ENCODE assay signal across 19 cellular contexts in the genomic region with DNA sequence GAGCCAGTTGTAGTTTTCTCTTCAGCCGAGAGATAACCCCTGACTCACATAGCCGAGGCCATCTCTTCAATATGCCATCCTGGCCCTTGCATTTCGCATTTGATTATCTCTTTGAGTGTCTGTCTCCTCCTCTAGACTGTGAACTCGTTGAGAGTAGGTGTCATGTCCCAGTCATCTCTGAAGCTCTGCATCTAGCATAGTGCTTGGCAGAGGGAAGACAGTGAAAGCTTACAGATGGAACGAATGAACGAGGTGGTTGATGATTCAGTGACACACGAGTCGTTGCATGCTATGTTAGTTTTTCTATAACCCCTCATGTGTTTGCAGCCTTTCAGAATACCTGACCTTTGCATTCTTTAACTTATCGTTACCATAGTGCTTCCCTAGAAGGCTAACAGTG. TPM values are rescaled to one million over a fixed set of nuclear protein-coding genes. Genes with fewer than 3 reads are reported as not detected.
A peak's percentile ranks its signal among the peaks of the same experiment; 100 is the strongest.
DNase-seq lines count a peak whose midpoint lies in the region; ATAC-seq and TF ChIP-seq lines count a peak whose summit lies in the region.
"Had no signal": no experiment of that assay in that cellular context is flagged by ENCODE, and none has a peak within 500 bp of the region (broad histone marks: within the 10 kb centered on the region; RNA-seq: fewer than 3 reads in every experiment).

No MANE protein-coding gene starts in this region.

- POLR2A ChIA-PET in activated CD8-positive, alpha-beta T cell treated with anti-CD3 and anti-CD28 coated beads for 36 hours (lab: Charles Lee), result no interaction called here
- POLR2A ChIA-PET in activated CD8-positive, alpha-beta T cell treated with anti-CD3 and anti-CD28 coated beads, Interleukin-2, amount 10 ng/mL, durations not matched to agents 7 days and 5 days (lab: Charles Lee), result no interaction called here

- CTCF ChIA-PET in activated CD8-positive, alpha-beta T cell treated with anti-CD3 and anti-CD28 coated beads for 36 hours (lab: Charles Lee), result no interaction called here
- CTCF ChIA-PET in activated CD8-positive, alpha-beta T cell treated with anti-CD3 and anti-CD28 coated beads, Interleukin-2, amount 10 ng/mL, durations not matched to agents 7 days and 5 days (lab: Charles Lee), result no interaction called here

- H3K9me3 Mint-ChIP-seq in activated CD8-positive, alpha-beta T cell treated with anti-CD3 and anti-CD28 coated beads for 36 hours, result no peaks in the 10 kb centered on the region
- no peaks in the 10 kb centered on the region for H3K9me3 Mint-ChIP-seq in activated CD8-positive, alpha-beta T cell treated with anti-CD3 and anti-CD28 coated beads, Interleukin-2, amount 10 ng/mL, durations not matched to agents 7 days and 5 days (ENCODE audit: insufficient read depth)
- H3K9me3 Mint-ChIP-seq: activated B cell treated with CpG ODN at 0.5 μM for 24 hours, H9 had no signal

- H3K27me3 Mint-ChIP-seq in activated CD8-positive, alpha-beta T cell treated with anti-CD3 and anti-CD28 coated beads for 36 hours, result peaks cover 17% of the 10 kb centered on the region
- no peaks in the 10 kb centered on the region for H3K27me3 Mint-ChIP-seq in activated CD8-positive, alpha-beta T cell treated with anti-CD3 and anti-CD28 coated beads, Interleukin-2, amount 10 ng/mL, durations not matched to agents 7 days and 5 days (ENCODE audit: low read depth)
- H3K27me3 Mint-ChIP-seq: activated B cell treated with CpG ODN at 0.5 μM for 24 hours; dendritic cell treated with granulocyte-macrophage colony-stimulating factor and Interleukin-4, amounts not matched to agents 40 ng/mL and 50 ng/mL, for 4 days had no signal

- intact Hi-C loops in activated CD8-positive, alpha-beta T cell treated with anti-CD3 and anti-CD28 coated beads for 36 hours (cut with micrococcal nuclease), result no loop called here

- H3K4me3 Mint-ChIP-seq in activated CD8-positive, alpha-beta T cell treated with anti-CD3 and anti-CD28 coated beads for 36 hours, result no peak overlapping the region
- H3K4me3 Mint-ChIP-seq in activated CD8-positive, alpha-beta T cell treated with anti-CD3 and anti-CD28 coated beads, Interleukin-2, amount 10 ng/mL, durations not matched to agents 7 days and 5 days, result no peak overlapping the region
- H3K4me3 Mint-ChIP-seq: activated B cell treated with CpG ODN at 0.5 μM for 24 hours; dendritic cell treated with granulocyte-macrophage colony-stimulating factor and Interleukin-4, amounts not matched to agents 40 ng/mL and 50 ng/mL, for 4 days; H9; naive thymus-derived CD4-positive, alpha-beta T cell had no signal

- no peak overlapping the region for H3K4me3 ChIP-seq in epithelial cell of esophagus (ENCODE audit: low read length)
- H3K4me3 ChIP-seq: MG63, smooth muscle cell, upper lobe of right lung had no signal

- peak; percentile 10 for DNase-seq in activated CD8-positive, alpha-beta T cell treated with anti-CD3 and anti-CD28 coated beads for 36 hours
- no peak for DNase-seq in activated CD8-positive, alpha-beta T cell treated with anti-CD3 and anti-CD28 coated beads, Interleukin-2, amount 10 ng/mL, durations not matched to agents 7 days and 5 days
- DNase-seq in Caki2 (ENCODE audit: low read depth) (peak; percentile 29), NCI-H187 treated with DMSO at 0.1 percent for 48 hours (lab: John Stamatoyannopoulos, UW) (peak; percentile 78), epithelial cell of esophagus (ENCODE audit: low read depth) (peak; percentile 44), ACHN (no peak), left lobe of liver (ENCODE audit: low spot score) (no peak)
- DNase-seq: activated B cell treated with CpG ODN at 0.5 μM for 24 hours; activated gamma-delta T cell; amygdala; H9; MG63; naive thymus-derived CD4-positive, alpha-beta T cell; NCI-H1417 treated with DMSO at 0.1 percent for 48 hours; NCI-H69; upper lobe of right lung had no signal

- no peaks in the 10 kb centered on the region for H3K36me3 Mint-ChIP-seq in activated CD8-positive, alpha-beta T cell treated with anti-CD3 and anti-CD28 coated beads for 36 hours (ENCODE audit: low read depth)
- H3K36me3 Mint-ChIP-seq in activated CD8-positive, alpha-beta T cell treated with anti-CD3 and anti-CD28 coated beads, Interleukin-2, amount 10 ng/mL, durations not matched to agents 7 days and 5 days (ENCODE audit: low read depth), result no peaks in the 10 kb centered on the region
- H3K36me3 Mint-ChIP-seq: naive thymus-derived CD4-positive, alpha-beta T cell had no signal

- peak; percentile 80 for ATAC-seq in activated CD8-positive, alpha-beta T cell treated with anti-CD3 and anti-CD28 coated beads for 36 hours
- ATAC-seq in activated CD8-positive, alpha-beta T cell treated with anti-CD3 and anti-CD28 coated beads, Interleukin-2, amount 10 ng/mL, durations not matched to agents 7 days and 5 days, result no peak
- no peak for ATAC-seq in left lobe of liver
- ATAC-seq in HG03159 (IDR thresholded peaks at IDR 0.05; ENCODE audit: unreplicated experiment), result no peak
- ATAC-seq: naive thymus-derived CD4-positive, alpha-beta T cell; upper lobe of right lung had no signal

- H3K4me1 Mint-ChIP-seq in activated CD8-positive, alpha-beta T cell treated with anti-CD3 and anti-CD28 coated beads for 36 hours (ENCODE audit: low read depth), result peaks cover 5% of the 10 kb centered on the region
- H3K4me1 Mint-ChIP-seq in activated CD8-positive, alpha-beta T cell treated with anti-CD3 and anti-CD28 coated beads, Interleukin-2, amount 10 ng/mL, durations not matched to agents 7 days and 5 days (ENCODE audit: low read depth), result no peaks in the 10 kb centered on the region

- no peak for TF ChIP-seq CTCF in activated CD8-positive, alpha-beta T cell treated with anti-CD3 and anti-CD28 coated beads for 36 hours (IDR thresholded peaks at IDR 0.05)
- TF ChIP-seq CTCF in epithelial cell of esophagus (IDR thresholded peaks at IDR 0.05; ENCODE audit: insufficient read depth, low read depth, low read length, missing control alignments), result no peak

- in situ Hi-C loops in Caki2 (cut with HindIII; ENCODE audit: low pct_unique_long_range_greater_than_20kb, low sequenced_read_pairs) (no loop called here), ACHN (cut with HindIII; ENCODE audit: low pct_ligation_motif_present, low pct_unique_long_range_greater_than_20kb, low sequenced_read_pairs) (loop anchor here (25.0 kb wide), 1 partner anchor 163 kb away; no protein-coding TSS in a partner anchor)

- no peak overlapping the region for H3K27ac Mint-ChIP-seq in activated CD8-positive, alpha-beta T cell treated with anti-CD3 and anti-CD28 coated beads for 36 hours
- H3K27ac Mint-ChIP-seq in activated CD8-positive, alpha-beta T cell treated with anti-CD3 and anti-CD28 coated beads, Interleukin-2, amount 10 ng/mL, durations not matched to agents 7 days and 5 days, result no peak overlapping the region
- H3K27ac Mint-ChIP-seq: activated B cell treated with CpG ODN at 0.5 μM for 24 hours; H9; naive thymus-derived CD4-positive, alpha-beta T cell had no signal

RNA-seq across cellular contexts. Expression of gene CYRIA, which starts 59.9 kb away (rescaled TPM):
- total RNA-seq in activated CD8-positive, alpha-beta T cell treated with anti-CD3 and anti-CD28 coated beads for 36 hours, result under 1 TPM; 0.70 to 0.72 TPM
- total RNA-seq in activated CD8-positive, alpha-beta T cell treated with anti-CD3 and anti-CD28 coated beads, Interleukin-2, amount 10 ng/mL, durations not matched to agents 7 days and 5 days, result under 1 TPM; 0.78 to 0.84 TPM
- total RNA-seq in Caki2 (2014; rRNA removed; shearing (Covaris generic); ENCODE audit: low replicate concordance), result 10.7 TPM in 2 replicates
- total RNA-seq in left lobe of liver, result 1.7 TPM

Comparison
In these comparisons a context has a peak if more than half of its experiments do, and no peak if none do; other contexts are left out.
1. DNase-seq: peak in activated CD8-positive, alpha-beta T cell treated with anti-CD3 and anti-CD28 coated beads for 36 hours (single experiment), Caki2 (single experiment), NCI-H187 treated with DMSO at 0.1 percent for 48 hours (single experiment) and epithelial cell of esophagus (single experiment); none in activated CD8-positive, alpha-beta T cell treated with anti-CD3 and anti-CD28 coated beads, Interleukin-2, amount 10 ng/mL, durations not matched to agents 7 days and 5 days (single experiment), ACHN (single experiment) and left lobe of liver (single experiment).